20 cellular contexts compared by ENCODE assay signal in genomic region chr11:126290887-126291286, GRCh38. TPM values are rescaled to one million over a fixed set of nuclear protein-coding genes. Genes with fewer than 3 reads are reported as not detected.
DNase-seq lines count a peak whose midpoint lies in the region; ATAC-seq and TF ChIP-seq lines count a peak whose summit lies in the region.
"Had no signal": no experiment of that assay in that cellular context is flagged by ENCODE, and none has a peak within 500 bp of the region (broad histone marks: within the 10 kb centered on the region; RNA-seq: fewer than 3 reads in every experiment).

No MANE protein-coding gene starts in this region.

- no peaks in the 10 kb centered on the region for H3K4me1 Mint-ChIP-seq in nephron progenitor cell

- H3K4me1 ChIP-seq in cardiac muscle cell (ENCODE audit: low read depth) = peaks cover 7% of the 10 kb centered on the region
- H3K4me1 ChIP-seq in uterus = no peaks in the 10 kb centered on the region

- peak overlapping the region; percentile 65 for H3K27ac Mint-ChIP-seq in nephron progenitor cell
- H3K27ac Mint-ChIP-seq: CD4-positive, alpha-beta T cell; IgD-negative memory B cell had no signal

- no peaks in the 10 kb centered on the region for H3K9me3 Mint-ChIP-seq in nephron progenitor cell
- H3K9me3 Mint-ChIP-seq: CD4-positive, alpha-beta T cell; IgD-negative memory B cell had no signal

- H3K27ac ChIP-seq in cardiac muscle cell (peak overlapping the region; percentile 71), uterus (peak overlapping the region; percentile 15 to 25)

- peaks cover 40% of the 10 kb centered on the region for H3K36me3 Mint-ChIP-seq in nephron progenitor cell (ENCODE audit: low read depth)

- H3K9me3 ChIP-seq in cardiac muscle cell (ENCODE audit: low read depth) (no peaks in the 10 kb centered on the region), uterus (no peaks in the 10 kb centered on the region)

- no peak overlapping the region for H3K4me3 Mint-ChIP-seq in nephron progenitor cell
- H3K4me3 Mint-ChIP-seq: CD4-positive, alpha-beta T cell; IgD-negative memory B cell had no signal

- intact Hi-C loops in left ventricle myocardium superior (cut with micrococcal nuclease) (no loop called here), uterus (cut with DNase I; ENCODE audit: low total_unique reads) (no loop called here)

- TF ChIP-seq CTCF in cardiac muscle cell (IDR thresholded peaks at IDR 0.05; ENCODE audit: low read depth, low read length) = no peak
- no peak for TF ChIP-seq CTCF in nephron progenitor cell (IDR thresholded peaks at IDR 0.05)
- no peak for TF ChIP-seq CTCF in uterus (IDR thresholded peaks at IDR 0.05)

- no peak for TF ChIP-seq POLR2A in uterus (IDR thresholded peaks at IDR 0.05)

- ATAC-seq in left ventricle myocardium superior = no peak
- peak; percentile 53 for ATAC-seq in SK-N-SH treated with all-trans-retinoic acid at 6 μM for 48 hours
- ATAC-seq in GM21367 (IDR thresholded peaks at IDR 0.05; ENCODE audit: unreplicated experiment) = no peak

- no peaks in the 10 kb centered on the region for H3K36me3 ChIP-seq in cardiac muscle cell
- no peaks in the 10 kb centered on the region for H3K36me3 ChIP-seq in uterus

- DNase-seq in cardiac muscle cell (ENCODE audit: low read depth in 1 of 2, low spot score in 1 of 2) (no peak), left ventricle myocardium superior (no peak), nephron progenitor cell (no peak), uterus (peak in 1 of 2 donors; percentile 59), activated T-cell treated with anti-CD3 and anti-CD28 coated beads for 4 hours (no peak), inferior parietal cortex (ENCODE audit: extremely low spot score) (no peak)
- DNase-seq: CD4-positive, alpha-beta T cell; DMS153; GF-D8; HCEC 1CT; Karpas-422; NCI-H1048; NCI-H1436; NCI-H1930; NCI-H345; NCI-H524 treated with DMSO at 0.1 percent for 48 hours; RPMI8226 had no signal

- H3K27me3 ChIP-seq in cardiac muscle cell (no peaks in the 10 kb centered on the region), uterus (no peaks in the 10 kb centered on the region)

- H3K4me3 ChIP-seq in cardiac muscle cell (no peak overlapping the region), uterus (no peak overlapping the region)

- peaks cover 7% of the 10 kb centered on the region for H3K27me3 Mint-ChIP-seq in nephron progenitor cell (ENCODE audit: low read depth, poor library complexity)
- H3K27me3 Mint-ChIP-seq: CD4-positive, alpha-beta T cell; IgD-negative memory B cell had no signal

TF ChIP-seq in SK-N-SH treated with all-trans-retinoic acid at 6 μM for 48 hours, 23 proteins besides CTCF, POLR2A, EP300 and RAD21:
- TF ChIP-seq BACH2 (CRISPR knock-in tag; IDR thresholded peaks at IDR 0.05; ENCODE audit: borderline replicate concordance) = 0 out of 2 replicates have a peak, but pooled peaks have one; percentile 7
- TF ChIP-seq, protein P1, sequence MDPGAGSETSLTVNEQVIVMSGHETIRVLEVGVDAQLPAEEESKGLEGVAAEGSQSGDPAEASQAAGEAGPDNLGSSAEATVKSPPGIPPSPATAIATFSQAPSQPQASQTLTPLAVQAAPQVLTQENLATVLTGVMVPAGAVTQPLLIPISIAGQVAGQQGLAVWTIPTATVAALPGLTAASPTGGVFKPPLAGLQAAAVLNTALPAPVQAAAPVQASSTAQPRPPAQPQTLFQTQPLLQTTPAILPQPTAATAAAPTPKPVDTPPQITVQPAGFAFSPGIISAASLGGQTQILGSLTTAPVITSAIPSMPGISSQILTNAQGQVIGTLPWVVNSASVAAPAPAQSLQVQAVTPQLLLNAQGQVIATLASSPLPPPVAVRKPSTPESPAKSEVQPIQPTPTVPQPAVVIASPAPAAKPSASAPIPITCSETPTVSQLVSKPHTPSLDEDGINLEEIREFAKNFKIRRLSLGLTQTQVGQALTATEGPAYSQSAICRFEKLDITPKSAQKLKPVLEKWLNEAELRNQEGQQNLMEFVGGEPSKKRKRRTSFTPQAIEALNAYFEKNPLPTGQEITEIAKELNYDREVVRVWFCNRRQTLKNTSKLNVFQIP (CRISPR knock-in tag; IDR thresholded peaks at IDR 0.05; ENCODE audit: borderline replicate concordance, low read depth) = no peak

RNA-seq across cellular contexts. Expression of gene TIRAP, which starts 8.0 kb away (rescaled TPM):
- total RNA-seq in cardiac muscle cell (4.2 and 6.7 TPM in 2 replicates), left ventricle myocardium superior (7.8 TPM), uterus (10 to 100 TPM in 1 of 4 donors, 1 to 10 TPM in 2, under 1 TPM in 1; 0.88 to 17.7 (median 5.0) TPM)
- polyA plus RNA-seq in cardiac muscle cell = 2.4 and 4.9 TPM in 2 replicates

RNA-seq across cellular contexts. Expression of gene DCPS, which starts 13.0 kb away (rescaled TPM):
- total RNA-seq in cardiac muscle cell (13.1 and 16.5 TPM in 2 replicates), left ventricle myocardium superior (11.1 TPM), uterus (10 to 100 TPM in 3 of 4 donors, 1 to 10 TPM in 1; 6.4 to 19.7 (median 13.0) TPM)
- 27.0 and 27.4 TPM in 2 replicates for polyA plus RNA-seq in cardiac muscle cell

RNA-seq across cellular contexts. Expression of gene FOXRED1, which starts 21.9 kb away (rescaled TPM):
- total RNA-seq in cardiac muscle cell (38.5 and 38.7 TPM in 2 replicates), left ventricle myocardium superior (29.1 TPM), uterus (10 to 100 TPM in 2 of 4 donors, 1 to 10 TPM in 1, under 1 TPM in 1; 0.29 to 29.1 (median 9.4) TPM)
- polyA plus RNA-seq in cardiac muscle cell = 59.3 and 68.5 TPM in 2 replicates

RNA-seq across cellular contexts. Expression of gene SRPRA, which starts 22.2 kb away (rescaled TPM):
- total RNA-seq in cardiac muscle cell = 42.9 and 60.2 TPM in 2 replicates
- polyA plus RNA-seq in cardiac muscle cell = 62.1 and 76.6 TPM in 2 replicates
- total RNA-seq in left ventricle myocardium superior = 68.6 TPM
- 100 to 1,000 TPM in 1 of 4 donors, 10 to 100 TPM in 3; 34.6 to 129 (median 67.2) TPM for total RNA-seq in uterus
